24 cellular contexts compared by ENCODE assay signal in the genomic region with DNA sequence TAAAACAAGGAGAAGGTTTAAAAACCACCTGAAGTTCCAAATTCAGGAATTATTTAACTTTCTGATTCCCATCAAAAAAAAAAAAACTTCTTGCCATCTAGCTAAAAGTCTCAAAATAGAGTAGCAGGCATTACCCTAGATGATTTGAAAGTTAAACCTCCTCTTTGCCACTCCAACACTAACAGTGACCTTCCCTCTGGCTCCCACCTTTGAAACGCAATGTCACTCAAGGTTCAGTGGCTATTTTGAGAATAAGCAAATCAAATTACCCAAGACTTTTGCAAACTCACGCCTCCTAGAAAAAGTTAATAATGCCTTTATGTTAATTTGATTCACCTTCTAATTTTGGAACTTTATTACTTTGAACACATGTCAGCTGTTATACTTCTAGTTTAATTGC.
"Had no signal": no experiment of that assay in that cellular context is flagged by ENCODE, and none has a peak within 500 bp of the region (broad histone marks: within the 10 kb centered on the region; RNA-seq: fewer than 3 reads in every experiment).

No MANE protein-coding gene starts in this region.

- H3K36me3 ChIP-seq: gastroesophageal sphincter, heart left ventricle, lower lobe of right lung, ovary, right atrium auricular region, tibial artery had no signal

- H3K4me1 ChIP-seq: heart left ventricle, lower lobe of right lung, right atrium auricular region, testis had no signal

- ATAC-seq: effector memory CD8-positive, alpha-beta T cell; esophagus mucosa; gastroesophageal sphincter; heart left ventricle; left colon; left ventricle myocardium superior; lower lobe of right lung; natural killer cell; sciatic nerve; stimulated activated memory B cell treated with anti-CD40 and anti-IgM and Interleukin-4, amounts not matched to agents 10 μg/mL and 1 μg/mL and 100 μg/mL, for 72 hours; stimulated activated naive CD8-positive, alpha-beta T cell treated with anti-CD3 and anti-CD28 coated beads, Interleukin-15, Interleukin-2, amounts not matched to agents 100 U/mL and 50 U/mL, for 24 hours had no signal

- H3K27ac ChIP-seq: coronary artery, epithelial cell of prostate, heart left ventricle, lower lobe of right lung, ovary, right atrium auricular region, testis, tibial artery had no signal

- H3K4me3 ChIP-seq: coronary artery, gastroesophageal sphincter, heart left ventricle, lower lobe of right lung, ovary, right atrium auricular region, testis, tibial artery had no signal

- H3K9me3 ChIP-seq: gastroesophageal sphincter, heart left ventricle, lower lobe of right lung, ovary, right atrium auricular region, testis, tibial artery had no signal

- H3K27me3 ChIP-seq: gastroesophageal sphincter, heart left ventricle, ovary, right atrium auricular region, testis, tibial artery had no signal

- DNase-seq: effector memory CD8-positive, alpha-beta T cell; foreskin fibroblast; heart left ventricle; hippocampal formation; islet precursor cell; kidney glomerular epithelial cell; left colon; left ventricle myocardium superior; lower lobe of right lung; natural killer cell; occipital lobe; ovary; stimulated activated CD4-positive, alpha-beta T cell treated with anti-CD3 and anti-CD28 coated beads, Interleukin-4, amount 100 ng/mL, for 4 hours; stimulated activated naive CD8-positive, alpha-beta T cell treated with anti-CD3 and anti-CD28 coated beads, Interleukin-15, Interleukin-2, amounts not matched to agents 100 U/mL and 50 U/mL, for 24 hours; substantia nigra; testis; tibial artery had no signal
